Comparison of ENCODE assay signal across 19 cellular contexts in the genomic region with DNA sequence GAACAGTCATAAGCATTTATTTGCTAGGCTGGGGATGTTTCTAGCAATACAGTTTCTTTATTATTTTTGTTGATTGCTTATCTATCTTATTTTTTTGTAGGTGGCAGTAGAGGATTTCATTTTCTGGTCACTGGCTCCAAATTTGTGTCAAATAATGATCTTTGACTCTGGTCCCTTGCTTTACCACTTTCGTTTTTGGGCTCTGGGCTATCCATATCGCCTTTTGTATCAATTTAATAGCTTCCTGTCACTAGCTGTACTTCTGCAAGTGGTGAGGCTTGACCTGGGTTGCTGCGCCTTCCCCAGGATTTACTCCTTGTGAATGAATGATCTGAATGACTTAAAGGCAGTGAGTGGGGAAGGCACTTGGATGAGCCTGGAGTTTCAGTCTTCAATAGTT. TPM values are rescaled to one million over a fixed set of nuclear protein-coding genes. Genes with fewer than 3 reads are reported as not detected.
A peak's percentile ranks its signal among the peaks of the same experiment; 100 is the strongest.
DNase-seq lines count a peak whose midpoint lies in the region; ATAC-seq and TF ChIP-seq lines count a peak whose summit lies in the region.
"Had no signal": no experiment of that assay in that cellular context is flagged by ENCODE, and none has a peak within 500 bp of the region (broad histone marks: within the 10 kb centered on the region; RNA-seq: fewer than 3 reads in every experiment).

No MANE protein-coding gene starts in this region.

- no peak for DNase-seq in activated T-cell treated with anti-CD3 and anti-CD28 coated beads, Interleukin-2, amount 50 U/mL, for 4 hours
- DNase-seq in activated T-cell treated with anti-CD3 and anti-CD28 coated beads for 4 hours (no peak), memory B cell (ENCODE audit: low spot score in 2 of 2) (no peak), SKM-1 treated with dmso at 0.1 percent for 144 hours (lab: John Stamatoyannopoulos, UW; ENCODE audit: unreplicated experiment) (no peak), GM10248 (ENCODE audit: extremely low spot score) (no peak)
- no peak for DNase-seq in CD8-positive, alpha-beta memory T cell
- no peak for DNase-seq in activated CD8-positive, alpha-beta T cell treated with anti-CD3 and anti-CD28 coated beads for 36 hours
- DNase-seq: DMS79 treated with DMSO at 0.1 percent for 48 hours; NCI-H1092; NCI-H2107; NCI-H226; NCI-H69; NK-92 treated with Interleukin-12 subunit alpha and Interleukin-12 subunit beta, amount 100 ng/mL, for 24 hours had no signal

- intact Hi-C loops in activated CD8-positive, alpha-beta T cell treated with anti-CD3 and anti-CD28 coated beads for 36 hours (cut with micrococcal nuclease), result no loop called here

- CTCF ChIA-PET in CD8-positive, alpha-beta memory T cell (lab: Charles Lee), result interaction anchor here (1.1 to 1.2 kb wide), 2 partner anchors 23 to 247 kb away, joined by 3 to 4 read pairs; no protein-coding TSS in a partner anchor
- CTCF ChIA-PET in activated CD8-positive, alpha-beta T cell treated with anti-CD3 and anti-CD28 coated beads for 36 hours (lab: Charles Lee), result interaction anchor here (1.1 to 1.5 kb wide), 3 partner anchors 12 to 18 kb away, joined by 3 read pairs; no protein-coding TSS in a partner anchor
- CTCF ChIA-PET in GM10248 (lab: Yijun Ruan, JAX), result interaction anchor here (1.1 to 2.4 kb wide), 5 partner anchors 13 to 46 kb away, joined by 3 to 12 read pairs (median 4); no protein-coding TSS in a partner anchor

- peak overlapping the region in 7 of 8 donors; percentile 4 to 81 (median 65) for H3K27ac Mint-ChIP-seq in CD8-positive, alpha-beta memory T cell
- H3K27ac Mint-ChIP-seq in activated CD8-positive, alpha-beta T cell treated with anti-CD3 and anti-CD28 coated beads for 36 hours, result peak overlapping the region; percentile 34
- H3K27ac Mint-ChIP-seq in memory B cell, result peak overlapping the region; percentile 28
- H3K27ac Mint-ChIP-seq: GM23338 had no signal

- TF ChIP-seq CTCF in activated CD8-positive, alpha-beta T cell treated with anti-CD3 and anti-CD28 coated beads for 36 hours (IDR thresholded peaks at IDR 0.05), result no peak
- TF ChIP-seq CTCF in GM10248 (IDR thresholded peaks at IDR 0.05; ENCODE audit: control extremely low read depth, extremely low read depth, low read depth, missing control alignments), result no peak

- H3K4me1 ChIP-seq in CD8-positive, alpha-beta memory T cell (ENCODE audit: insufficient read depth, low read length), result peaks cover 63% of the 10 kb centered on the region

- peak overlapping the region; percentile 19 for H3K4me3 Mint-ChIP-seq in activated T-cell treated with anti-CD3 and anti-CD28 coated beads, Interleukin-2, amount 50 U/mL, for 4 hours
- H3K4me3 Mint-ChIP-seq in CD8-positive, alpha-beta memory T cell, result peak overlapping the region; percentile 3 to 85 (median 67)
- no peak overlapping the region for H3K4me3 Mint-ChIP-seq in activated CD8-positive, alpha-beta T cell treated with anti-CD3 and anti-CD28 coated beads for 36 hours
- H3K4me3 Mint-ChIP-seq in memory B cell, result no peak overlapping the region
- H3K4me3 Mint-ChIP-seq: GM23338 had no signal

- peaks cover 79% of the 10 kb centered on the region for H3K4me1 Mint-ChIP-seq in activated T-cell treated with anti-CD3 and anti-CD28 coated beads, Interleukin-2, amount 50 U/mL, for 4 hours (ENCODE audit: low read depth)
- H3K4me1 Mint-ChIP-seq in CD8-positive, alpha-beta memory T cell, result peaks cover 87 to 100% (median 98%) of the 10 kb centered on the region in 3 donors
- H3K4me1 Mint-ChIP-seq in activated CD8-positive, alpha-beta T cell treated with anti-CD3 and anti-CD28 coated beads for 36 hours (ENCODE audit: low read depth), result peaks cover 68% of the 10 kb centered on the region
- H3K4me1 Mint-ChIP-seq in memory B cell, result peaks cover 58% of the 10 kb centered on the region

- no peaks in the 10 kb centered on the region for H3K36me3 ChIP-seq in CD8-positive, alpha-beta memory T cell (ENCODE audit: insufficient read depth, low read length)

- peaks cover 25% of the 10 kb centered on the region for H3K36me3 Mint-ChIP-seq in activated T-cell treated with anti-CD3 and anti-CD28 coated beads, Interleukin-2, amount 50 U/mL, for 4 hours (ENCODE audit: insufficient read depth)
- H3K36me3 Mint-ChIP-seq in CD8-positive, alpha-beta memory T cell, result peaks cover 0 to 14% (median 7%) of the 10 kb centered on the region in 3 donors
- H3K36me3 Mint-ChIP-seq in activated CD8-positive, alpha-beta T cell treated with anti-CD3 and anti-CD28 coated beads for 36 hours (ENCODE audit: low read depth), result peaks cover 24% of the 10 kb centered on the region
- peaks cover 12% of the 10 kb centered on the region for H3K36me3 Mint-ChIP-seq in memory B cell

- no peaks in the 10 kb centered on the region for H3K9me3 Mint-ChIP-seq in activated T-cell treated with anti-CD3 and anti-CD28 coated beads, Interleukin-2, amount 50 U/mL, for 4 hours
- no peaks in the 10 kb centered on the region for H3K9me3 Mint-ChIP-seq in CD8-positive, alpha-beta memory T cell
- H3K9me3 Mint-ChIP-seq in activated CD8-positive, alpha-beta T cell treated with anti-CD3 and anti-CD28 coated beads for 36 hours, result no peaks in the 10 kb centered on the region
- H3K9me3 Mint-ChIP-seq in memory B cell, result no peaks in the 10 kb centered on the region
- H3K9me3 Mint-ChIP-seq: GM23338 had no signal

- no peaks in the 10 kb centered on the region for H3K9me3 ChIP-seq in CD8-positive, alpha-beta memory T cell (ENCODE audit: low read length)

- H3K27ac ChIP-seq in CD8-positive, alpha-beta memory T cell (ENCODE audit: low read depth, low read length), result no peak overlapping the region
- H3K27ac ChIP-seq: C4-2B, HL-60, RWPE1 had no signal

- H3K27me3 Mint-ChIP-seq in activated T-cell treated with anti-CD3 and anti-CD28 coated beads, Interleukin-2, amount 50 U/mL, for 4 hours (ENCODE audit: low read depth), result no peaks in the 10 kb centered on the region
- H3K27me3 Mint-ChIP-seq in CD8-positive, alpha-beta memory T cell, result no peaks in the 10 kb centered on the region
- H3K27me3 Mint-ChIP-seq in activated CD8-positive, alpha-beta T cell treated with anti-CD3 and anti-CD28 coated beads for 36 hours, result no peaks in the 10 kb centered on the region
- H3K27me3 Mint-ChIP-seq in memory B cell, result no peaks in the 10 kb centered on the region

- no peak for ATAC-seq in activated T-cell treated with anti-CD3 and anti-CD28 coated beads, Interleukin-2, amount 50 U/mL, for 4 hours
- peak; percentile 24 for ATAC-seq in activated CD8-positive, alpha-beta T cell treated with anti-CD3 and anti-CD28 coated beads for 36 hours
- ATAC-seq in memory B cell (ENCODE audit: low read depth) (no peak), HG03521 (IDR thresholded peaks at IDR 0.05; ENCODE audit: unreplicated experiment) (no peak)
- ATAC-seq: GM23338, K562 had no signal

- no peak overlapping the region for H3K4me3 ChIP-seq in CD8-positive, alpha-beta memory T cell (ENCODE audit: low read length)
- H3K4me3 ChIP-seq: GM23338, K562 had no signal

- POLR2A ChIA-PET in CD8-positive, alpha-beta memory T cell (lab: Charles Lee), result no interaction called here
- POLR2A ChIA-PET in activated CD8-positive, alpha-beta T cell treated with anti-CD3 and anti-CD28 coated beads for 36 hours (lab: Charles Lee), result interaction anchor here (0.5 kb wide), 1 partner anchor 301 kb away, joined by 3 read pairs; no protein-coding TSS in a partner anchor
- POLR2A ChIA-PET in GM10248 (lab: Yijun Ruan, JAX), result no interaction called here

- H3K27me3 ChIP-seq in CD8-positive, alpha-beta memory T cell (ENCODE audit: insufficient read depth, low read length, poor library complexity, severe bottlenecking), result no peaks in the 10 kb centered on the region

RNA-seq across cellular contexts. Expression of gene MDFIC, which starts 48.4 kb away (rescaled TPM):
- 100 to 1,000 TPM in 1 of 3 donors, 10 to 100 TPM in 2; 84.4 to 119 (median 98.9) TPM for total RNA-seq in activated T-cell treated with anti-CD3 and anti-CD28 coated beads, Interleukin-2, amount 50 U/mL, for 4 hours
- total RNA-seq in CD8-positive, alpha-beta memory T cell, result 100 to 1,000 TPM; 131 to 135 TPM
- polyA plus RNA-seq in CD8-positive, alpha-beta memory T cell, result 125 TPM
- 10 to 100 TPM; 53.5 to 55.3 TPM for total RNA-seq in activated CD8-positive, alpha-beta T cell treated with anti-CD3 and anti-CD28 coated beads for 36 hours

Comparison
In these comparisons a context has a peak if more than half of its experiments do, and no peak if none do; other contexts are left out.
1. H3K4me3 Mint-ChIP-seq: peak in activated T-cell treated with anti-CD3 and anti-CD28 coated beads, Interleukin-2, amount 50 U/mL, for 4 hours (single experiment) and CD8-positive, alpha-beta memory T cell (7 of 7); none in activated CD8-positive, alpha-beta T cell treated with anti-CD3 and anti-CD28 coated beads for 36 hours (single experiment) and memory B cell (single experiment).
2. Peak in every context shown above with its lines, with median percentiles within 50 percentile points of each other: H3K27ac Mint-ChIP-seq.